In genomic region chr19:44756089-44756562, GRCh38 we compare ENCODE assay signal across 14 cellular contexts. TPM values are rescaled to one million over a fixed set of nuclear protein-coding genes. Genes with fewer than 3 reads are reported as not detected.
DNase-seq lines count a peak whose midpoint lies in the region; ATAC-seq and TF ChIP-seq lines count a peak whose summit lies in the region.
"Had no signal": no experiment of that assay in that cellular context is flagged by ENCODE, and none has a peak within 500 bp of the region (broad histone marks: within the 10 kb centered on the region; RNA-seq: fewer than 3 reads in every experiment).

No MANE protein-coding gene starts in this region.

- H3K9me3 Mint-ChIP-seq in activated naive CD4-positive, alpha-beta T cell treated with anti-CD3 and anti-CD28 coated beads, Interleukin-2, amount 10 ng/mL, durations not matched to agents 7 days and 5 days = no peaks in the 10 kb centered on the region
- H3K9me3 Mint-ChIP-seq in activated naive CD8-positive, alpha-beta T cell treated with anti-CD3 and anti-CD28 coated beads, Interleukin-2, amount 10 ng/mL, durations not matched to agents 7 days and 5 days = peaks cover 3% of the 10 kb centered on the region

- no peak overlapping the region for H3K9ac ChIP-seq in mucosa of rectum (ENCODE audit: low read depth in 1 of 2, low read length in 2 of 2)

- peak overlapping the region; percentile 42 for H3K27ac Mint-ChIP-seq in activated naive CD4-positive, alpha-beta T cell treated with anti-CD3 and anti-CD28 coated beads, Interleukin-2, amount 10 ng/mL, durations not matched to agents 7 days and 5 days
- peak overlapping the region; percentile 61 for H3K27ac Mint-ChIP-seq in activated naive CD8-positive, alpha-beta T cell treated with anti-CD3 and anti-CD28 coated beads, Interleukin-2, amount 10 ng/mL, durations not matched to agents 7 days and 5 days

- peaks cover 4% of the 10 kb centered on the region for H3K27me3 Mint-ChIP-seq in activated naive CD4-positive, alpha-beta T cell treated with anti-CD3 and anti-CD28 coated beads, Interleukin-2, amount 10 ng/mL, durations not matched to agents 7 days and 5 days
- H3K27me3 Mint-ChIP-seq in activated naive CD8-positive, alpha-beta T cell treated with anti-CD3 and anti-CD28 coated beads, Interleukin-2, amount 10 ng/mL, durations not matched to agents 7 days and 5 days = no peaks in the 10 kb centered on the region

- H3K4me3 Mint-ChIP-seq in activated naive CD4-positive, alpha-beta T cell treated with anti-CD3 and anti-CD28 coated beads, Interleukin-2, amount 10 ng/mL, durations not matched to agents 7 days and 5 days = no peak overlapping the region
- no peak overlapping the region for H3K4me3 Mint-ChIP-seq in activated naive CD8-positive, alpha-beta T cell treated with anti-CD3 and anti-CD28 coated beads, Interleukin-2, amount 10 ng/mL, durations not matched to agents 7 days and 5 days

- POLR2A ChIA-PET in activated naive CD8-positive, alpha-beta T cell treated with anti-CD3 and anti-CD28 coated beads, Interleukin-2, amount 10 ng/mL, durations not matched to agents 7 days and 5 days (lab: Charles Lee) = interaction anchor here (1.1 to 1.3 kb wide), 2 partner anchors 9 to 15 kb away, joined by 4 to 6 read pairs; no protein-coding TSS in a partner anchor

- H3K4me1 ChIP-seq in mucosa of rectum (ENCODE audit: control insufficient read depth in 2 of 2, insufficient read depth in 2 of 2, low read length in 2 of 2) (peaks cover 35 to 38% of the 10 kb centered on the region in 2 donors), thyroid gland (peaks cover 32 to 66% of the 10 kb centered on the region in 2 donors)

- H3K9me3 ChIP-seq in mucosa of rectum (ENCODE audit: control insufficient read depth in 2 of 2, low read length in 2 of 2) (no peaks in the 10 kb centered on the region), thyroid gland (no peaks in the 10 kb centered on the region)

- WGBS in thyroid gland, 2 donors = 89 to 95% methylated on average over 4 to 7 of the region's 7 CpGs

- H3K4me3 ChIP-seq in mucosa of rectum (ENCODE audit: low read length in 2 of 2) (no peak overlapping the region), thyroid gland (replicated peaks in 1 of 3) (no peak overlapping the region)

- H3K27me3 ChIP-seq in mucosa of rectum (ENCODE audit: control insufficient read depth in 2 of 2, insufficient read depth in 2 of 2, low read length in 2 of 2) = no peaks in the 10 kb centered on the region
- H3K27me3 ChIP-seq in thyroid gland = no peaks in the 10 kb centered on the region

- CTCF ChIA-PET in activated naive CD4-positive, alpha-beta T cell treated with anti-CD3 and anti-CD28 coated beads, Interleukin-2, amount 10 ng/mL, durations not matched to agents 7 days and 5 days (lab: Charles Lee) = interaction anchor here (0.6 to 1.7 kb wide), 4 partner anchors 15 to 578 kb away, joined by 4 to 9 read pairs (median 5); no protein-coding TSS in a partner anchor

- DNase-seq in activated naive CD4-positive, alpha-beta T cell treated with anti-CD3 and anti-CD28 coated beads, Interleukin-2, amount 10 ng/mL, durations not matched to agents 7 days and 5 days = no peak
- no peak for DNase-seq in activated naive CD4-positive, alpha-beta T cell treated with Interleukin-2 at 50 U/mL for 16 hours
- DNase-seq in activated naive CD8-positive, alpha-beta T cell treated with anti-CD3 and anti-CD28 coated beads, Interleukin-2, amount 10 ng/mL, durations not matched to agents 7 days and 5 days = no peak
- no peak for DNase-seq in thyroid gland
- DNase-seq in COLO668 (lab: John Stamatoyannopoulos, UW; ENCODE audit: unreplicated experiment) = no peak
- no peak for DNase-seq in NCI-H82 treated with DMSO at 0.1 percent for 48 hours (lab: John Stamatoyannopoulos, UW; ENCODE audit: unreplicated experiment)
- no peak for DNase-seq in NCI-H1694 (lab: John Stamatoyannopoulos, UW)
- DNase-seq: activated T-cell treated with anti-CD3 and anti-CD28 coated beads for 4 hours; glutamatergic neuron; NCI-H146; NK-92 treated with Interleukin-12 subunit alpha and Interleukin-12 subunit beta, amount 100 ng/mL, for 24 hours; T-helper 9 cell had no signal

- H3K36me3 ChIP-seq in mucosa of rectum (ENCODE audit: control insufficient read depth in 2 of 2, insufficient read depth in 2 of 2, low read length in 2 of 2) = peaks cover 32 to 50% of the 10 kb centered on the region in 2 donors
- H3K36me3 ChIP-seq in thyroid gland = peaks cover 30 to 52% of the 10 kb centered on the region in 2 donors

- no peak for TF ChIP-seq POLR2A in thyroid gland (IDR thresholded peaks at IDR 0.05)

- no peak for TF ChIP-seq CTCF in thyroid gland (IDR thresholded peaks at IDR 0.05)

- no peak for ATAC-seq in activated naive CD8-positive, alpha-beta T cell treated with anti-CD3 and anti-CD28 coated beads, Interleukin-2, amount 10 ng/mL, durations not matched to agents 7 days and 5 days (ENCODE audit: low read depth)

- intact Hi-C loops in thyroid gland (cut with DNase I) = loop anchor here (5.0 kb wide), 1 partner anchor 34 kb away; no protein-coding TSS in a partner anchor

- H3K4me1 Mint-ChIP-seq in activated naive CD4-positive, alpha-beta T cell treated with anti-CD3 and anti-CD28 coated beads, Interleukin-2, amount 10 ng/mL, durations not matched to agents 7 days and 5 days = peaks cover 80% of the 10 kb centered on the region
- peaks cover 59% of the 10 kb centered on the region for H3K4me1 Mint-ChIP-seq in activated naive CD8-positive, alpha-beta T cell treated with anti-CD3 and anti-CD28 coated beads, Interleukin-2, amount 10 ng/mL, durations not matched to agents 7 days and 5 days

- H3K36me3 Mint-ChIP-seq in activated naive CD4-positive, alpha-beta T cell treated with anti-CD3 and anti-CD28 coated beads, Interleukin-2, amount 10 ng/mL, durations not matched to agents 7 days and 5 days = peaks cover 60% of the 10 kb centered on the region
- peaks cover 54% of the 10 kb centered on the region for H3K36me3 Mint-ChIP-seq in activated naive CD8-positive, alpha-beta T cell treated with anti-CD3 and anti-CD28 coated beads, Interleukin-2, amount 10 ng/mL, durations not matched to agents 7 days and 5 days

- H3K27ac ChIP-seq in mucosa of rectum (ENCODE audit: low read depth in 2 of 2, low read length in 2 of 2) = peak overlapping the region; percentile 6 to 65
- peak overlapping the region in 2 of 3 donors; percentile 81 to 96 for H3K27ac ChIP-seq in thyroid gland

RNA-seq across cellular contexts. Expression of gene BCL3, which starts 7.6 kb away (rescaled TPM):
- total RNA-seq in activated naive CD8-positive, alpha-beta T cell treated with anti-CD3 and anti-CD28 coated beads, Interleukin-2, amount 10 ng/mL, durations not matched to agents 7 days and 5 days = 10 to 100 TPM; 25.0 to 28.8 TPM
- total RNA-seq in thyroid gland = 10 to 100 TPM; 12.4 to 56.2 (median 16.8) TPM

RNA-seq across cellular contexts. Expression of gene CBLC, which starts 21.6 kb away (rescaled TPM):
- not detected for total RNA-seq in activated naive CD8-positive, alpha-beta T cell treated with anti-CD3 and anti-CD28 coated beads, Interleukin-2, amount 10 ng/mL, durations not matched to agents 7 days and 5 days
- 1 to 10 TPM; 2.0 to 5.6 (median 3.1) TPM for total RNA-seq in thyroid gland
- total RNA-seq: HT1080 had no signal

RNA-seq across cellular contexts. Expression of gene BCAM, which starts 52.8 kb away (rescaled TPM):
- total RNA-seq in activated naive CD8-positive, alpha-beta T cell treated with anti-CD3 and anti-CD28 coated beads, Interleukin-2, amount 10 ng/mL, durations not matched to agents 7 days and 5 days = not detected
- 100 to 1,000 TPM; 156 to 391 (median 285) TPM for total RNA-seq in thyroid gland

RNA-seq across cellular contexts. Expression of gene CEACAM16, which starts 57.2 kb away (rescaled TPM):
- not detected for total RNA-seq in activated naive CD8-positive, alpha-beta T cell treated with anti-CD3 and anti-CD28 coated beads, Interleukin-2, amount 10 ng/mL, durations not matched to agents 7 days and 5 days
- total RNA-seq in thyroid gland = under 1 TPM in 1 of 4 donors, not detected in 3; 0.40 TPM
- total RNA-seq: HT1080 had no signal

Comparison
In these comparisons a context has a peak if more than half of its experiments do, and no peak if none do; other contexts are left out.
1. RNA of gene BCAM, which starts 52.8 kb away (total RNA-seq): 156 to 391 TPM in thyroid gland; not detected in activated naive CD8-positive, alpha-beta T cell treated with anti-CD3 and anti-CD28 coated beads, Interleukin-2, amount 10 ng/mL, durations not matched to agents 7 days and 5 days; every median in the first group is over 100 times any median in the second.